7 cellular contexts compared by ENCODE assay signal in the genomic region with DNA sequence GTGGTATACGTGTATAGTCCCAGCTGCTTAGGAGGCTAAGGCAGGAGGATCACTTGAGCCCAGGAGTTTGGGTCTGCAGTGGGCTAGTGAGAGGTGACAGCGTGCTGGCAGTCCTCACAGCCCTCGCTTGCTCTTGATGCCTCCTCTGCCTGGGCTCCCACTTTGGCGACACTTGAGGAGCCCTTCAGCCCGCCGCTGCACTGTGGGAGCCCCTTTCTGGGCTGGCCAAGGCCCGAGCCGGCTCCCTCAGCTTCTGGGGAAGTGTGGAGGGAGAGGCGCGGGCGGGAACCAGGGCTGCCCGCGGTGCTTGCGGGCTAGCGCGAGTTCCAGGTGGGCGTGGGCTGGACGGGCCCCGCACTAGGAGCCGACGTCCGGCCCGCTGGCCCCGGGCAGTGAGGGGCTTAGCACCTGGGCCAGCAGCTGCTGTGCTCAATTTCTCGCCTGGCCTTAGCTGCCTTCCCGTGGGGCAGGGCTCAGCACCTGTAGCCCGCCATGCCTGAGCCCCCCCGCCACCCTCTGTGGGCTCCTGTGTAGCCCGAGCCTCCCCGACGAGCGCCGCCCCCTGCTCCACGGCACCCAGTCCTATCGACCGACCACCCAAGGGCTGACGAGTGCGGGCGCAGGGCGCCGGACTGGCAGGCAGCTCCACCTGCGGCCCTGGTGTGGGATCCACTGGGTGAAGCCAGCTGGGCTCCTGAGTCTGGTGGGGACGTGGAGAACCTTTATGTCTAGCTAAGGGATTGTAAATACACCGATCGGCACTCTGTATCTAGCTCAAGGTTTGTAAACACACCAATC. TPM values are rescaled to one million over a fixed set of nuclear protein-coding genes. Genes with fewer than 3 reads are reported as not detected.
DNase-seq lines count a peak whose midpoint lies in the region; ATAC-seq, FAIRE-seq and TF ChIP-seq lines count a peak whose summit lies in the region.
"Not testable (repeated sequence)": the region's sequence is repeated elsewhere in the genome, so short reads cannot be mapped to it uniquely, and the experiment has no call there.

No MANE protein-coding gene starts in this region.

- H3K27me3 Mint-ChIP-seq in T-cell; activated CD4-positive, alpha-beta T cell treated with anti-CD3 and anti-CD28 coated beads, Interleukin-2, amount 10 ng/mL, durations not matched to agents 7 days and 5 days; activated naive CD4-positive, alpha-beta T cell treated with anti-CD3 and anti-CD28 coated beads for 36 hours (ENCODE audit: low read depth); naive thymus-derived CD8-positive, alpha-beta T cell: not testable (repeated sequence)

- not testable (repeated sequence) for H3K36me3 ChIP-seq in BLaER1 treated with 17β-estradiol and CSF1 and Interleukin-3, amounts not matched to agents 10 nM and 100 nM; DND-41 (ENCODE audit: insufficient read depth, low read length); K562 (ENCODE audit: control insufficient read depth, insufficient read depth, low read length)

- H3K4me3 ChIP-seq in BLaER1 treated with 17β-estradiol and CSF1 and Interleukin-3, amounts not matched to agents 10 nM and 100 nM; DND-41 (ENCODE audit: low read depth in 1 of 2, low read length in 2 of 2); K562: not testable (repeated sequence)

- H3K79me2 ChIP-seq in DND-41 (ENCODE audit: insufficient read depth, low read length); K562 (ENCODE audit: control insufficient read depth, insufficient read depth, low read length): not testable (repeated sequence)

- TF ChIP-seq EP300 in K562 (IDR thresholded peaks at IDR 0.05; ENCODE audit: low read length) = not testable (repeated sequence)

- ATAC-seq in DND-41 (ENCODE audit: insufficient read depth, low read depth); T-cell (replicated peaks in 1 of 4); K562; naive thymus-derived CD8-positive, alpha-beta T cell: not testable (repeated sequence)

- DNase-seq in DND-41; T-cell; activated CD4-positive, alpha-beta T cell treated with anti-CD3 and anti-CD28 coated beads, Interleukin-2, amount 10 ng/mL, durations not matched to agents 7 days and 5 days; activated naive CD4-positive, alpha-beta T cell treated with anti-CD3 and anti-CD28 coated beads for 36 hours; K562 (ENCODE audit: extremely low read depth in 1 of 4, low spot score in 3 of 4); naive thymus-derived CD8-positive, alpha-beta T cell: not testable (repeated sequence)

- peaks cover 0 to 16% (median 0%) of the 10 kb centered on the region in 11 experiments; a peak in 5 of 22 replicates for H3K27me3 ChIP-seq in BLaER1 treated with 17β-estradiol and CSF1 and Interleukin-3, amounts not matched to agents 10 nM and 100 nM
- not testable (repeated sequence) for H3K27me3 ChIP-seq in DND-41 (ENCODE audit: insufficient read depth, low read length, poor library complexity); K562 (ENCODE audit: control insufficient read depth in 2 of 2, insufficient read depth in 2 of 2, low read length in 2 of 2)

- POLR2A ChIA-PET in T-cell (lab: Charles Lee); activated CD4-positive, alpha-beta T cell treated with anti-CD3 and anti-CD28 coated beads, Interleukin-2, amount 10 ng/mL, durations not matched to agents 7 days and 5 days (lab: Charles Lee): not testable (repeated sequence)
- POLR2A ChIA-PET in K562 (lab: Yijun Ruan, JAX) = interaction anchor here (0.9 kb wide), 1 partner anchor 12 kb away, joined by 3 read pairs; no protein-coding TSS in a partner anchor
- POLR2A ChIA-PET in naive thymus-derived CD8-positive, alpha-beta T cell (lab: Charles Lee) = interaction anchor here (0.8 kb wide), 1 partner anchor 345 kb away, joined by 3 read pairs; a partner anchor contains a TSS

- H3K9me3 Mint-ChIP-seq in T-cell; activated CD4-positive, alpha-beta T cell treated with anti-CD3 and anti-CD28 coated beads, Interleukin-2, amount 10 ng/mL, durations not matched to agents 7 days and 5 days; activated naive CD4-positive, alpha-beta T cell treated with anti-CD3 and anti-CD28 coated beads for 36 hours; naive thymus-derived CD8-positive, alpha-beta T cell: not testable (repeated sequence)

- H3K4me1 ChIP-seq in BLaER1 treated with 17β-estradiol and CSF1 and Interleukin-3, amounts not matched to agents 10 nM and 100 nM = peaks cover 7 to 31% (median 23%) of the 10 kb centered on the region in 10 experiments; a peak in 18 of 20 replicates
- H3K4me1 ChIP-seq in DND-41 (ENCODE audit: insufficient read depth, low read length) = peaks cover 21% of the 10 kb centered on the region
- H3K4me1 ChIP-seq in K562 (replicated peaks in 1 of 2; ENCODE audit: control insufficient read depth in 2 of 2, insufficient read depth in 2 of 2, low read length in 2 of 2) = not testable (repeated sequence)

- CTCF ChIA-PET in T-cell (lab: Charles Lee); activated naive CD4-positive, alpha-beta T cell treated with anti-CD3 and anti-CD28 coated beads for 36 hours (lab: Charles Lee); K562 (lab: Yijun Ruan, JAX; ENCODE audit: low intra/inter-chr PET ratio): not testable (repeated sequence)
- CTCF ChIA-PET in activated CD4-positive, alpha-beta T cell treated with anti-CD3 and anti-CD28 coated beads, Interleukin-2, amount 10 ng/mL, durations not matched to agents 7 days and 5 days (lab: Charles Lee) = interaction anchor here (0.6 to 1.2 kb wide), 3 partner anchors 12 to 89 kb away, joined by 3 to 6 read pairs (median 3); no protein-coding TSS in a partner anchor

- H4K20me1 ChIP-seq in BLaER1 treated with 17β-estradiol and CSF1 and Interleukin-3, amounts not matched to agents 10 nM and 100 nM = peaks cover 0 to 23% (median 0%) of the 10 kb centered on the region in 11 experiments; a peak in 7 of 22 replicates
- H4K20me1 ChIP-seq in DND-41 (ENCODE audit: insufficient read depth, low read length); K562 (replicated peaks; ENCODE audit: control insufficient read depth, insufficient read depth, low read length): not testable (repeated sequence)

- TF ChIP-seq POLR2A in K562 (conservative IDR thresholded peaks at IDR 0.05) = not testable (repeated sequence)

- H3K36me3 Mint-ChIP-seq in T-cell; activated CD4-positive, alpha-beta T cell treated with anti-CD3 and anti-CD28 coated beads, Interleukin-2, amount 10 ng/mL, durations not matched to agents 7 days and 5 days (ENCODE audit: low read depth); activated naive CD4-positive, alpha-beta T cell treated with anti-CD3 and anti-CD28 coated beads for 36 hours (ENCODE audit: low read depth); naive thymus-derived CD8-positive, alpha-beta T cell: not testable (repeated sequence)

- not testable (repeated sequence) for TF ChIP-seq RAD21 in K562 (CRISPR knock-in tag; conservative IDR thresholded peaks at IDR 0.05 in 1 of 2, IDR thresholded peaks at IDR 0.05 in 1 of 2)

- not testable (repeated sequence) for TF ChIP-seq CTCF in DND-41 (IDR thresholded peaks at IDR 0.05; ENCODE audit: borderline replicate concordance, extremely low read depth, low read length, poor library complexity, severe bottlenecking); K562 (IDR thresholded peaks at IDR 0.05 in 2 of 3, conservative IDR thresholded peaks at IDR 0.05 in 1 of 3; ENCODE audit: insufficient read depth in 2 of 3, low read depth in 1 of 3, low read length in 3 of 3)

- peaks cover 10 to 11% (median 10%) of the 10 kb centered on the region in 3 donors for H3K4me1 Mint-ChIP-seq in T-cell
- H3K4me1 Mint-ChIP-seq in activated CD4-positive, alpha-beta T cell treated with anti-CD3 and anti-CD28 coated beads, Interleukin-2, amount 10 ng/mL, durations not matched to agents 7 days and 5 days; activated naive CD4-positive, alpha-beta T cell treated with anti-CD3 and anti-CD28 coated beads for 36 hours (ENCODE audit: low read depth): not testable (repeated sequence)
- peaks cover 6 to 10% (median 9%) of the 10 kb centered on the region in 4 donors for H3K4me1 Mint-ChIP-seq in naive thymus-derived CD8-positive, alpha-beta T cell

- peak overlapping the region; percentile 91 to 97 for H3K27ac Mint-ChIP-seq in T-cell
- H3K27ac Mint-ChIP-seq in activated CD4-positive, alpha-beta T cell treated with anti-CD3 and anti-CD28 coated beads, Interleukin-2, amount 10 ng/mL, durations not matched to agents 7 days and 5 days = peak overlapping the region; percentile 82
- H3K27ac Mint-ChIP-seq in activated naive CD4-positive, alpha-beta T cell treated with anti-CD3 and anti-CD28 coated beads for 36 hours = peak overlapping the region; percentile 57
- H3K27ac Mint-ChIP-seq in naive thymus-derived CD8-positive, alpha-beta T cell = peak overlapping the region in 7 of 10 donors; percentile 68 to 93 (median 85)

- intact Hi-C loops in activated naive CD4-positive, alpha-beta T cell treated with anti-CD3 and anti-CD28 coated beads for 36 hours (cut with micrococcal nuclease) = loop anchor here (1.0 kb wide), 1 partner anchor 45 kb away; a partner anchor contains a TSS
- intact Hi-C loops in K562 (cut with micrococcal nuclease) = not testable (repeated sequence)

- not testable (repeated sequence) for H3K9me1 ChIP-seq in K562 (ENCODE audit: control insufficient read depth, insufficient read depth, low read length)

- not testable (repeated sequence) for H2AFZ ChIP-seq in DND-41 (ENCODE audit: low read depth, low read length); K562 (ENCODE audit: low read depth, low read length)

- 81% methylated on average over 30 of the region's 45 CpGs for WGBS in K562 (ENCODE audit: insufficient coverage, low coverage, missing lambda C conversion rate)

- in situ Hi-C loops in K562 (cut with MboI) = not testable (repeated sequence)

- H3K4me3 Mint-ChIP-seq in T-cell = peak overlapping the region in 1 of 3 donors; percentile 86
- not testable (repeated sequence) for H3K4me3 Mint-ChIP-seq in activated CD4-positive, alpha-beta T cell treated with anti-CD3 and anti-CD28 coated beads, Interleukin-2, amount 10 ng/mL, durations not matched to agents 7 days and 5 days; activated naive CD4-positive, alpha-beta T cell treated with anti-CD3 and anti-CD28 coated beads for 36 hours
- H3K4me3 Mint-ChIP-seq in naive thymus-derived CD8-positive, alpha-beta T cell = peak overlapping the region in 4 of 10 donors; percentile 76 to 90 (median 82)

- H3K9ac ChIP-seq in BLaER1 treated with 17β-estradiol and CSF1 and Interleukin-3, amounts not matched to agents 10 nM and 100 nM; DND-41 (ENCODE audit: low read depth, low read length); K562 (ENCODE audit: insufficient read depth in 1 of 2, low read depth in 2 of 2, low read length in 2 of 2): not testable (repeated sequence)

- H3K27ac ChIP-seq in BLaER1 treated with 17β-estradiol and CSF1 and Interleukin-3, amounts not matched to agents 10 nM and 100 nM = 0 out of 22 replicates have a peak overlapping the region, but pooled peaks of 1 of the 11 experiments have one; percentile 19
- H3K27ac ChIP-seq in DND-41 (ENCODE audit: low read length) = peak overlapping the region; percentile 16; the same call in 1 of the 2 replicates
- not testable (repeated sequence) for H3K27ac ChIP-seq in K562 (ENCODE audit: extremely low read depth, low read depth, low read length)

- H3K4me2 ChIP-seq in BLaER1 treated with 17β-estradiol and CSF1 and Interleukin-3, amounts not matched to agents 10 nM and 100 nM = peak overlapping the region in 9 of 11 experiments; percentile 66 to 90 (median 82); a peak in 15 of 22 replicates
- peak overlapping the region; percentile 46; the same call in 1 of the 2 replicates for H3K4me2 ChIP-seq in DND-41 (ENCODE audit: insufficient read depth, low read length)
- H3K4me2 ChIP-seq in K562 (ENCODE audit: insufficient read depth, low read length) = not testable (repeated sequence)

- not testable (repeated sequence) for BruUV-seq in K562 (replicated peaks; lab: Mats Ljungman, UMichigan)

- FAIRE-seq in K562 (lab: Jason Lieb, UNC) = not testable (repeated sequence)

- H3K9me3 ChIP-seq in BLaER1 treated with 17β-estradiol and CSF1 and Interleukin-3, amounts not matched to agents 10 nM and 100 nM (replicated peaks in 1 of 11) = peaks cover 6 to 11% (median 8%) of the 10 kb centered on the region in 11 experiments; a peak in 14 of 22 replicates
- H3K9me3 ChIP-seq in DND-41 (ENCODE audit: insufficient read depth, low read length, severe bottlenecking); K562 (replicated peaks; ENCODE audit: control insufficient read depth, insufficient read depth, low read depth, low read length): not testable (repeated sequence)

RNA-seq across cellular contexts. Expression of a gene that starts 28.1 kb away (rescaled TPM):
- total RNA-seq in T-cell (under 1 TPM; 0.16 to 0.66 (median 0.33) TPM), K562 (2014; rRNA removed) (2.8 and 3.7 TPM in 2 replicates), K562 (2014; rRNA removed; fragmentation: Illumina TruSeq; extraction: Trizol) (2.7 and 3.2 TPM in 2 replicates), K562 (2015; rRNA removed; fragmentation: Illumina TruSeq; extraction: Trizol) (3.0 and 3.6 TPM in 2 replicates), K562 (2021) (4.1 and 4.4 TPM in 2 replicates)
- total RNA-seq in activated CD4-positive, alpha-beta T cell treated with anti-CD3 and anti-CD28 coated beads, Interleukin-2, amount 10 ng/mL, durations not matched to agents 7 days and 5 days = 1 to 10 TPM; 1.4 TPM
- 1 to 10 TPM; 3.1 to 3.4 TPM for total RNA-seq in activated naive CD4-positive, alpha-beta T cell treated with anti-CD3 and anti-CD28 coated beads for 36 hours
- 13.5 and 13.8 TPM in 2 replicates for total RNA-seq in K562 (2011; cell fraction: chromatin; rRNA removed; ENCODE audit: low replicate concordance)
- 9.1 and 13.0 TPM in 2 replicates for total RNA-seq in K562 (2011; cell fraction: nucleolus; rRNA removed)
- total RNA-seq in K562 (2011; cell fraction: nucleoplasm; rRNA removed) = 6.8 and 7.6 TPM in 2 replicates
- polyA plus RNA-seq in K562 (2011; rRNA removed) (7.2 and 9.9 TPM in 2 replicates), K562 (2014; fragmentation: Illumina TruSeq; extraction: Trizol) (5.9 and 6.1 TPM in 2 replicates), K562 (2014; fragmentation: Nextera tagmentation; extraction: Ambion mirVana) (1 to 10 TPM in 1 of 2 experiments, under 1 TPM in 1; 0.63 to 1.2 TPM), K562 (2014; rRNA removed) (2.9 and 5.7 TPM in 2 replicates)
- polyA plus RNA-seq in K562 (2011; cell fraction: cytosol; rRNA removed) = 7.5 and 7.7 TPM in 2 replicates
- polyA plus RNA-seq in K562 (2011; cell fraction: nucleus; rRNA removed) = 4.4 and 4.8 TPM in 2 replicates
- polyA plus RNA-seq in K562 (2012) = 2.3 and 3.7 TPM in 2 replicates
- polyA minus RNA-seq in K562 (2011; rRNA and poly(A)+ RNA removed) = 10.3 and 12.2 TPM in 2 replicates
- polyA minus RNA-seq in K562 (2011; cell fraction: cytosol; rRNA and poly(A)+ RNA removed) = 5.9 and 7.3 TPM in 2 replicates
- polyA minus RNA-seq in K562 (2011; cell fraction: nucleus; rRNA and poly(A)+ RNA removed) = 3.0 and 4.3 TPM in 2 replicates
- 1 to 10 TPM; 1.8 to 2.8 TPM for total RNA-seq in naive thymus-derived CD8-positive, alpha-beta T cell
- 1 to 10 TPM in 2 of 3 donors, under 1 TPM in 1; 0.06 to 2.7 (median 1.1) TPM for polyA plus RNA-seq in naive thymus-derived CD8-positive, alpha-beta T cell

RNA-seq across cellular contexts. Expression of a gene that starts 44.4 kb away (rescaled TPM):
- total RNA-seq in T-cell (10 to 100 TPM; 11.8 to 17.6 (median 14.3) TPM), K562 (2014; rRNA removed) (6.6 and 9.4 TPM in 2 replicates), K562 (2014; rRNA removed; fragmentation: Illumina TruSeq; extraction: Trizol) (7.1 and 8.1 TPM in 2 replicates), K562 (2015; rRNA removed; fragmentation: Illumina TruSeq; extraction: Trizol) (9.5 and 9.6 TPM in 2 replicates), K562 (2021) (7.0 and 8.0 TPM in 2 replicates)
- total RNA-seq in activated CD4-positive, alpha-beta T cell treated with anti-CD3 and anti-CD28 coated beads, Interleukin-2, amount 10 ng/mL, durations not matched to agents 7 days and 5 days = 10 to 100 TPM; 14.7 to 14.9 TPM
- 1 to 10 TPM; 8.3 to 9.1 TPM for total RNA-seq in activated naive CD4-positive, alpha-beta T cell treated with anti-CD3 and anti-CD28 coated beads for 36 hours
- 23.7 and 26.4 TPM in 2 replicates for total RNA-seq in K562 (2011; cell fraction: chromatin; rRNA removed; ENCODE audit: low replicate concordance)
- 11.3 and 15.1 TPM in 2 replicates for total RNA-seq in K562 (2011; cell fraction: nucleolus; rRNA removed)
- total RNA-seq in K562 (2011; cell fraction: nucleoplasm; rRNA removed) = 12.6 and 16.0 TPM in 2 replicates
- polyA plus RNA-seq in K562 (2011; rRNA removed) (7.9 and 9.1 TPM in 2 replicates), K562 (2014; fragmentation: Illumina TruSeq; extraction: Trizol) (7.5 and 9.7 TPM in 2 replicates), K562 (2014; fragmentation: Nextera tagmentation; extraction: Ambion mirVana) (1 to 10 TPM; 3.7 to 9.2 TPM), K562 (2014; rRNA removed) (7.7 and 10.9 TPM in 2 replicates)
- 2.8 and 3.8 TPM in 2 replicates for polyA plus RNA-seq in K562 (2011; cell fraction: cytosol; rRNA removed)
- polyA plus RNA-seq in K562 (2011; cell fraction: nucleus; rRNA removed) = 13.4 and 14.5 TPM in 2 replicates
- 5.8 and 7.5 TPM in 2 replicates for polyA plus RNA-seq in K562 (2012)
- polyA minus RNA-seq in K562 (2011; rRNA and poly(A)+ RNA removed) = 13.0 and 13.2 TPM in 2 replicates
- polyA minus RNA-seq in K562 (2011; cell fraction: cytosol; rRNA and poly(A)+ RNA removed) = 3.5 and 11.6 TPM in 2 replicates
- 8.9 and 13.4 TPM in 2 replicates for polyA minus RNA-seq in K562 (2011; cell fraction: nucleus; rRNA and poly(A)+ RNA removed)
- 10 to 100 TPM; 18.3 to 21.7 TPM for total RNA-seq in naive thymus-derived CD8-positive, alpha-beta T cell
- 1 to 10 TPM; 3.9 to 6.4 (median 5.0) TPM for polyA plus RNA-seq in naive thymus-derived CD8-positive, alpha-beta T cell
